In genomic region chr3:127790580-127791183, GRCh38 we compare ENCODE assay signal across 9 cellular contexts. TPM values are rescaled to one million over a fixed set of nuclear protein-coding genes. Genes with fewer than 3 reads are reported as not detected.
DNase-seq lines count a peak whose midpoint lies in the region; ATAC-seq and TF ChIP-seq lines count a peak whose summit lies in the region.
"Had no signal": no experiment of that assay in that cellular context is flagged by ENCODE, and none has a peak within 500 bp of the region (broad histone marks: within the 10 kb centered on the region; RNA-seq: fewer than 3 reads in every experiment).

No MANE protein-coding gene starts in this region.

- no peaks in the 10 kb centered on the region for H3K36me3 ChIP-seq in fibroblast of lung (ENCODE audit: control insufficient read depth, insufficient read depth, low read length)

- peaks cover 20% of the 10 kb centered on the region for H3K79me2 ChIP-seq in fibroblast of lung (ENCODE audit: control insufficient read depth, insufficient read depth, low read length)

- no peak overlapping the region for H3K4me2 ChIP-seq in fibroblast of lung (ENCODE audit: extremely low read depth, insufficient read depth, low read length)

- H2AFZ ChIP-seq in fibroblast of lung (ENCODE audit: low read length), result no peak overlapping the region

- H3K4me1 ChIP-seq in fibroblast of lung (ENCODE audit: control insufficient read depth, extremely low read depth, insufficient read depth, low read length), result peaks cover 45% of the 10 kb centered on the region

- peaks cover 40% of the 10 kb centered on the region for H3K36me3 Mint-ChIP-seq in stimulated activated memory B cell treated with anti-CD40 and anti-IgM and Interleukin-4, amounts not matched to agents 10 μg/mL and 1 μg/mL and 100 μg/mL, for 72 hours
- no peaks in the 10 kb centered on the region for H3K36me3 Mint-ChIP-seq in natural killer cell

- H3K9me3 Mint-ChIP-seq in stimulated activated memory B cell treated with anti-CD40 and anti-IgM and Interleukin-4, amounts not matched to agents 10 μg/mL and 1 μg/mL and 100 μg/mL, for 72 hours, result peaks cover 7% of the 10 kb centered on the region
- H3K9me3 Mint-ChIP-seq in natural killer cell, result no peaks in the 10 kb centered on the region

- no peak overlapping the region for H3K9ac ChIP-seq in fibroblast of lung (ENCODE audit: insufficient read depth, low read length)

- H3K4me3 Mint-ChIP-seq in stimulated activated memory B cell treated with anti-CD40 and anti-IgM and Interleukin-4, amounts not matched to agents 10 μg/mL and 1 μg/mL and 100 μg/mL, for 72 hours, result peak overlapping the region; percentile 34
- no peak overlapping the region for H3K4me3 Mint-ChIP-seq in natural killer cell

- no peak overlapping the region for H3K4me3 ChIP-seq in fibroblast of lung (replicated peaks in 1 of 4; ENCODE audit: control extremely low read depth in 1 of 4, insufficient read depth in 1 of 4, low read depth in 3 of 4, low read length in 4 of 4)

- no peaks in the 10 kb centered on the region for H3K27me3 Mint-ChIP-seq in stimulated activated memory B cell treated with anti-CD40 and anti-IgM and Interleukin-4, amounts not matched to agents 10 μg/mL and 1 μg/mL and 100 μg/mL, for 72 hours
- peaks cover 0 to 2% of the 10 kb centered on the region in 2 donors for H3K27me3 Mint-ChIP-seq in natural killer cell (ENCODE audit: low read depth in 2 of 2)

- peaks cover 24% of the 10 kb centered on the region for H3K4me1 Mint-ChIP-seq in stimulated activated memory B cell treated with anti-CD40 and anti-IgM and Interleukin-4, amounts not matched to agents 10 μg/mL and 1 μg/mL and 100 μg/mL, for 72 hours
- no peaks in the 10 kb centered on the region for H3K4me1 Mint-ChIP-seq in natural killer cell

- peak; percentile 21 for ATAC-seq in GM19455 (IDR thresholded peaks at IDR 0.05; ENCODE audit: unreplicated experiment)
- ATAC-seq in HG03442 (IDR thresholded peaks at IDR 0.05; ENCODE audit: unreplicated experiment), result peak; percentile 17
- no peak for ATAC-seq in stimulated activated memory B cell treated with anti-CD40 and anti-IgM and Interleukin-4, amounts not matched to agents 10 μg/mL and 1 μg/mL and 100 μg/mL, for 72 hours
- ATAC-seq in natural killer cell, result no peak
- ATAC-seq in GM21825 (IDR thresholded peaks at IDR 0.05; ENCODE audit: unreplicated experiment), result no peak

- intact Hi-C loops in natural killer cell (cut with micrococcal nuclease), result no loop called here

- DNase-seq in fibroblast of lung (ENCODE audit: low read depth in 2 of 2), result no peak
- DNase-seq in natural killer cell, result no peak
- DNase-seq in NCI-H1930 (lab: John Stamatoyannopoulos, UW), result no peak
- no peak for DNase-seq in activated CD8-positive, alpha-beta memory T cell treated with anti-CD3 and anti-CD28 coated beads, Interleukin-2, amount 50 U/mL, for 48 hours
- DNase-seq: substantia nigra had no signal

- H3K27ac Mint-ChIP-seq in stimulated activated memory B cell treated with anti-CD40 and anti-IgM and Interleukin-4, amounts not matched to agents 10 μg/mL and 1 μg/mL and 100 μg/mL, for 72 hours, result peak overlapping the region; percentile 76
- H3K27ac Mint-ChIP-seq in natural killer cell, result no peak overlapping the region

- no peaks in the 10 kb centered on the region for H3K9me3 ChIP-seq in fibroblast of lung (ENCODE audit: control insufficient read depth, insufficient read depth, low read depth, low read length)

- TF ChIP-seq CTCF in fibroblast of lung (conservative IDR thresholded peaks at IDR 0.05 in 1 of 2, IDR thresholded peaks at IDR 0.05 in 1 of 2; ENCODE audit: low read depth in 1 of 2, low read length in 2 of 2), result no peak
- no peak for TF ChIP-seq CTCF in natural killer cell (IDR thresholded peaks at IDR 0.05)

- H3K27me3 ChIP-seq in fibroblast of lung (ENCODE audit: control insufficient read depth, insufficient read depth, low read length), result no peaks in the 10 kb centered on the region

- peak overlapping the region; percentile 73 for H3K27ac ChIP-seq in fibroblast of lung (ENCODE audit: insufficient read depth, low read length)

- no peaks in the 10 kb centered on the region for H4K20me1 ChIP-seq in fibroblast of lung (ENCODE audit: control insufficient read depth, extremely low read depth, insufficient read depth, low read length)

RNA-seq across cellular contexts. Expression of gene MGLL, which starts 31.6 kb away (rescaled TPM):
- total RNA-seq in fibroblast of lung (15.2 and 60.1 TPM in 2 replicates), natural killer cell (1 to 10 TPM; 2.7 to 4.6 (median 3.0) TPM)
- 69.8 and 122 TPM in 2 replicates for polyA plus RNA-seq in fibroblast of lung
- 101 and 175 TPM in 2 replicates for polyA plus RNA-seq in fibroblast of lung (2012)
- 75.2 and 302 TPM in 2 replicates for polyA minus RNA-seq in fibroblast of lung (ENCODE audit: low replicate concordance)

Comparison
In these comparisons a context has a peak if more than half of its experiments do, and no peak if none do; other contexts are left out.
1. ATAC-seq: peak in GM19455 (single experiment) and HG03442 (single experiment); none in stimulated activated memory B cell treated with anti-CD40 and anti-IgM and Interleukin-4, amounts not matched to agents 10 μg/mL and 1 μg/mL and 100 μg/mL, for 72 hours (single experiment), natural killer cell (0 of 3) and GM21825 (single experiment).